ENCODE assay signal across 1 cellular context in the genomic region with DNA sequence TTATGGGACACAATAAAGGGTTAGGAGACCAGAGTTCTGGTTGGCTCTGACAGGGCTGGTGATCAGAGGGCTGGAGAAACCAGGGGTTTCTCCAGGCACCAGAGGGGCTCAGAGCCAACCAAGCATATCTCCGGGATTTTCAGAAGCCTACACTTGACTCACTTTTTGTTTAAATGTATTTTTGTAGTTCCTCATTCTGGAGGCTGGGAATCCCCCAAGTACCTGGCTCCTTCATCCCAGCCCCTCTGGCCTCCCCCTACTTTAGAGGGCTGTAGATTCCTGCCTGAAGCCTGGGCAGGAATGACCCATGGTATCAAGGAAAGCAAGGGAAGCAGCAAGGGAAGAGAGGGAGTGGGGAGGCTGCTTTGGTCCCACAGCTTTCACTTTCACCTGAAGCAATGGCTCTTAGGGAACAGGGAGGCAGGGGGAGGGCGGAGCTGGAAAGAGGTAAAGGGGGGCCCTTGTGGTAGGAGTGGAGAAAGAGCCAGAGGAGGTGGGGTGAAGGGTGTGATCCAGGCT.
TF ChIP-seq lines count a peak whose summit lies in the region.

No MANE protein-coding gene starts in this region.

TF ChIP-seq in GM12878, 131 proteins besides CTCF, POLR2A, EP300 and RAD21 (continued from another document):
- TF ChIP-seq, protein P1, sequence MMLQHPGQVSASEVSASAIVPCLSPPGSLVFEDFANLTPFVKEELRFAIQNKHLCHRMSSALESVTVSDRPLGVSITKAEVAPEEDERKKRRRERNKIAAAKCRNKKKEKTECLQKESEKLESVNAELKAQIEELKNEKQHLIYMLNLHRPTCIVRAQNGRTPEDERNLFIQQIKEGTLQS (IDR thresholded peaks at IDR 0.05; ENCODE audit: borderline replicate concordance, extremely low read depth, low read depth, low read length) = no peak
- TF ChIP-seq ETV6 (conservative IDR thresholded peaks at IDR 0.05 in 1 of 2, IDR thresholded peaks at IDR 0.05 in 1 of 2; ENCODE audit: borderline replicate concordance in 1 of 2, low read depth in 1 of 2) (peak in 1 of 2 experiments; percentile 95; a peak in 2 of 4 replicates), SIN3A (IDR thresholded peaks at IDR 0.05; ENCODE audit: low read depth, low read length) (no peak), ZNF622 (IDR thresholded peaks at IDR 0.05) (no peak), PAX5 (IDR thresholded peaks at IDR 0.05; ENCODE audit: borderline replicate concordance, low read depth, low read length) (peak; percentile 87), ZNF207 (IDR thresholded peaks at IDR 0.05; ENCODE audit: borderline replicate concordance) (no peak), NFIC (IDR thresholded peaks at IDR 0.05; ENCODE audit: low read depth, low read length) (peak; percentile 84; the same call in 1 of the 2 replicates), POLR2AphosphoS2 (IDR thresholded peaks at IDR 0.05; ENCODE audit: low read depth, low read length) (0 out of 2 replicates have a peak, but pooled peaks have one; percentile 62), EED (IDR thresholded peaks at IDR 0.05; ENCODE audit: low read depth) (peak; percentile 95), DPF2 (IDR thresholded peaks at IDR 0.05) (peak; percentile 67), NFXL1 (IDR thresholded peaks at IDR 0.05; ENCODE audit: borderline replicate concordance) (no peak), POLR2AphosphoS5 (IDR thresholded peaks at IDR 0.05; ENCODE audit: low read length) (peak; percentile 66; the same call in 1 of the 2 replicates), RUNX3 (IDR thresholded peaks at IDR 0.05; ENCODE audit: low read length) (no peak; the same call in 1 of the 2 replicates), MEF2B (IDR thresholded peaks at IDR 0.05; ENCODE audit: partially characterized antibody, poor library complexity, severe bottlenecking) (peak; percentile 61), SP1 (IDR thresholded peaks at IDR 0.05; ENCODE audit: low read depth, low read length) (peak; percentile 11), IKZF1 (conservative IDR thresholded peaks at IDR 0.05) (peak; percentile 93), IKZF2 (IDR thresholded peaks at IDR 0.05) (peak; percentile 93 to 94), LARP7 (IDR thresholded peaks at IDR 0.05) (0 out of 2 replicates have a peak, but pooled peaks have one; percentile 33), POU2F2 (IDR thresholded peaks at IDR 0.05; ENCODE audit: borderline replicate concordance, low read depth, low read length) (peak; percentile 42; the same call in 1 of the 3 replicates), JUNB (IDR thresholded peaks at IDR 0.05) (peak; percentile 46), RELA (IDR thresholded peaks at IDR 0.05; ENCODE audit: borderline replicate concordance, partially characterized antibody) (peak; percentile 22), SPI1 (IDR thresholded peaks at IDR 0.05; ENCODE audit: borderline replicate concordance, insufficient read depth, low read depth, low read length) (peak; percentile 66), WRNIP1 (IDR thresholded peaks at IDR 0.05; ENCODE audit: borderline replicate concordance, low read depth, low read length) (0 out of 2 replicates have a peak, but pooled peaks have one; percentile 1), EZH2 (IDR thresholded peaks at IDR 0.05; ENCODE audit: borderline replicate concordance, control insufficient read depth, low read depth, low read length) (no peak), CREM (IDR thresholded peaks at IDR 0.05; ENCODE audit: low read depth) (peak; percentile 21; the same call in 1 of the 2 replicates), BACH1 (IDR thresholded peaks at IDR 0.05; ENCODE audit: borderline replicate concordance) (no peak), TCF7 (IDR thresholded peaks at IDR 0.05; ENCODE audit: borderline replicate concordance) (no peak), MYC (IDR thresholded peaks at IDR 0.05; ENCODE audit: insufficient read depth, insufficient read length, insufficient replicate concordance, low read length, severe bottlenecking) (no peak), HDGF (IDR thresholded peaks at IDR 0.05) (peak; percentile 90), NBN (IDR thresholded peaks at IDR 0.05) (0 out of 2 replicates have a peak, but pooled peaks have one; percentile 51), GABPA (IDR thresholded peaks at IDR 0.05; ENCODE audit: low read depth) (no peak), ATF7 (IDR thresholded peaks at IDR 0.05; ENCODE audit: low read depth) (peak; percentile 46; the same call in 1 of the 2 replicates), GATAD2B (conservative IDR thresholded peaks at IDR 0.05; ENCODE audit: low read depth) (0 out of 2 replicates have a peak, but pooled peaks have one; percentile 2), FOXM1 (IDR thresholded peaks at IDR 0.05; ENCODE audit: low read depth, low read length) (peak; percentile 66)
- TF ChIP-seq, protein P2, sequence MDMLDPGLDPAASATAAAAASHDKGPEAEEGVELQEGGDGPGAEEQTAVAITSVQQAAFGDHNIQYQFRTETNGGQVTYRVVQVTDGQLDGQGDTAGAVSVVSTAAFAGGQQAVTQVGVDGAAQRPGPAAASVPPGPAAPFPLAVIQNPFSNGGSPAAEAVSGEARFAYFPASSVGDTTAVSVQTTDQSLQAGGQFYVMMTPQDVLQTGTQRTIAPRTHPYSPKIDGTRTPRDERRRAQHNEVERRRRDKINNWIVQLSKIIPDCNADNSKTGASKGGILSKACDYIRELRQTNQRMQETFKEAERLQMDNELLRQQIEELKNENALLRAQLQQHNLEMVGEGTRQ (IDR thresholded peaks at IDR 0.05; ENCODE audit: borderline replicate concordance, low read depth, low read length) = no peak
- TF ChIP-seq, protein P3, sequence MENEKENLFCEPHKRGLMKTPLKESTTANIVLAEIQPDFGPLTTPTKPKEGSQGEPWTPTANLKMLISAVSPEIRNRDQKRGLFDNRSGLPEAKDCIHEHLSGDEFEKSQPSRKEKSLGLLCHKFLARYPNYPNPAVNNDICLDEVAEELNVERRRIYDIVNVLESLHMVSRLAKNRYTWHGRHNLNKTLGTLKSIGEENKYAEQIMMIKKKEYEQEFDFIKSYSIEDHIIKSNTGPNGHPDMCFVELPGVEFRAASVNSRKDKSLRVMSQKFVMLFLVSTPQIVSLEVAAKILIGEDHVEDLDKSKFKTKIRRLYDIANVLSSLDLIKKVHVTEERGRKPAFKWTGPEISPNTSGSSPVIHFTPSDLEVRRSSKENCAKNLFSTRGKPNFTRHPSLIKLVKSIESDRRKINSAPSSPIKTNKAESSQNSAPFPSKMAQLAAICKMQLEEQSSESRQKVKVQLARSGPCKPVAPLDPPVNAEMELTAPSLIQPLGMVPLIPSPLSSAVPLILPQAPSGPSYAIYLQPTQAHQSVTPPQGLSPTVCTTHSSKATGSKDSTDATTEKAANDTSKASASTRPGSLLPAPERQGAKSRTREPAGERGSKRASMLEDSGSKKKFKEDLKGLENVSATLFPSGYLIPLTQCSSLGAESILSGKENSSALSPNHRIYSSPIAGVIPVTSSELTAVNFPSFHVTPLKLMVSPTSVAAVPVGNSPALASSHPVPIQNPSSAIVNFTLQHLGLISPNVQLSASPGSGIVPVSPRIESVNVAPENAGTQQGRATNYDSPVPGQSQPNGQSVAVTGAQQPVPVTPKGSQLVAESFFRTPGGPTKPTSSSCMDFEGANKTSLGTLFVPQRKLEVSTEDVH (IDR thresholded peaks at IDR 0.05; ENCODE audit: low read depth, partially characterized antibody) = no peak
- TF ChIP-seq, protein P4, sequence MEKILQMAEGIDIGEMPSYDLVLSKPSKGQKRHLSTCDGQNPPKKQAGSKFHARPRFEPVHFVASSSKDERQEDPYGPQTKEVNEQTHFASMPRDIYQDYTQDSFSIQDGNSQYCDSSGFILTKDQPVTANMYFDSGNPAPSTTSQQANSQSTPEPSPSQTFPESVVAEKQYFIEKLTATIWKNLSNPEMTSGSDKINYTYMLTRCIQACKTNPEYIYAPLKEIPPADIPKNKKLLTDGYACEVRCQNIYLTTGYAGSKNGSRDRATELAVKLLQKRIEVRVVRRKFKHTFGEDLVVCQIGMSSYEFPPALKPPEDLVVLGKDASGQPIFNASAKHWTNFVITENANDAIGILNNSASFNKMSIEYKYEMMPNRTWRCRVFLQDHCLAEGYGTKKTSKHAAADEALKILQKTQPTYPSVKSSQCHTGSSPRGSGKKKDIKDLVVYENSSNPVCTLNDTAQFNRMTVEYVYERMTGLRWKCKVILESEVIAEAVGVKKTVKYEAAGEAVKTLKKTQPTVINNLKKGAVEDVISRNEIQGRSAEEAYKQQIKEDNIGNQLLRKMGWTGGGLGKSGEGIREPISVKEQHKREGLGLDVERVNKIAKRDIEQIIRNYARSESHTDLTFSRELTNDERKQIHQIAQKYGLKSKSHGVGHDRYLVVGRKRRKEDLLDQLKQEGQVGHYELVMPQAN (conservative IDR thresholded peaks at IDR 0.05) = 0 out of 2 replicates have a peak, but pooled peaks have one; percentile 31
- TF ChIP-seq, protein P5, sequence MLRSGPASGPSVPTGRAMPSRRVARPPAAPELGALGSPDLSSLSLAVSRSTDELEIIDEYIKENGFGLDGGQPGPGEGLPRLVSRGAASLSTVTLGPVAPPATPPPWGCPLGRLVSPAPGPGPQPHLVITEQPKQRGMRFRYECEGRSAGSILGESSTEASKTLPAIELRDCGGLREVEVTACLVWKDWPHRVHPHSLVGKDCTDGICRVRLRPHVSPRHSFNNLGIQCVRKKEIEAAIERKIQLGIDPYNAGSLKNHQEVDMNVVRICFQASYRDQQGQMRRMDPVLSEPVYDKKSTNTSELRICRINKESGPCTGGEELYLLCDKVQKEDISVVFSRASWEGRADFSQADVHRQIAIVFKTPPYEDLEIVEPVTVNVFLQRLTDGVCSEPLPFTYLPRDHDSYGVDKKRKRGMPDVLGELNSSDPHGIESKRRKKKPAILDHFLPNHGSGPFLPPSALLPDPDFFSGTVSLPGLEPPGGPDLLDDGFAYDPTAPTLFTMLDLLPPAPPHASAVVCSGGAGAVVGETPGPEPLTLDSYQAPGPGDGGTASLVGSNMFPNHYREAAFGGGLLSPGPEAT (IDR thresholded peaks at IDR 0.05; ENCODE audit: low read depth) = peak; percentile 90
- TF ChIP-seq, protein P6, sequence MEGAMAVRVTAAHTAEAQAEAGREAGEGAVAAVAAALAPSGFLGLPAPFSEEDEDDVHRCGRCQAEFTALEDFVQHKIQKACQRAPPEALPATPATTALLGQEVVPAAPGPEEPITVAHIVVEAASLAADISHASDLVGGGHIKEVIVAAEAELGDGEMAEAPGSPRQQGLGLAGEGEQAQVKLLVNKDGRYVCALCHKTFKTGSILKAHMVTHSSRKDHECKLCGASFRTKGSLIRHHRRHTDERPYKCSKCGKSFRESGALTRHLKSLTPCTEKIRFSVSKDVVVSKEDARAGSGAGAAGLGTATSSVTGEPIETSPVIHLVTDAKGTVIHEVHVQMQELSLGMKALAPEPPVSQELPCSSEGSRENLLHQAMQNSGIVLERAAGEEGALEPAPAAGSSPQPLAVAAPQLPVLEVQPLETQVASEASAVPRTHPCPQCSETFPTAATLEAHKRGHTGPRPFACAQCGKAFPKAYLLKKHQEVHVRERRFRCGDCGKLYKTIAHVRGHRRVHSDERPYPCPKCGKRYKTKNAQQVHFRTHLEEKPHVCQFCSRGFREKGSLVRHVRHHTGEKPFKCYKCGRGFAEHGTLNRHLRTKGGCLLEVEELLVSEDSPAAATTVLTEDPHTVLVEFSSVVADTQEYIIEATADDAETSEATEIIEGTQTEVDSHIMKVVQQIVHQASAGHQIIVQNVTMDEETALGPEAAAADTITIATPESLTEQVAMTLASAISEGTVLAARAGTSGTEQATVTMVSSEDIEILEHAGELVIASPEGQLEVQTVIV (IDR thresholded peaks at IDR 0.05; ENCODE audit: borderline replicate concordance, partially characterized antibody) = no peak
- TF ChIP-seq, protein P7, sequence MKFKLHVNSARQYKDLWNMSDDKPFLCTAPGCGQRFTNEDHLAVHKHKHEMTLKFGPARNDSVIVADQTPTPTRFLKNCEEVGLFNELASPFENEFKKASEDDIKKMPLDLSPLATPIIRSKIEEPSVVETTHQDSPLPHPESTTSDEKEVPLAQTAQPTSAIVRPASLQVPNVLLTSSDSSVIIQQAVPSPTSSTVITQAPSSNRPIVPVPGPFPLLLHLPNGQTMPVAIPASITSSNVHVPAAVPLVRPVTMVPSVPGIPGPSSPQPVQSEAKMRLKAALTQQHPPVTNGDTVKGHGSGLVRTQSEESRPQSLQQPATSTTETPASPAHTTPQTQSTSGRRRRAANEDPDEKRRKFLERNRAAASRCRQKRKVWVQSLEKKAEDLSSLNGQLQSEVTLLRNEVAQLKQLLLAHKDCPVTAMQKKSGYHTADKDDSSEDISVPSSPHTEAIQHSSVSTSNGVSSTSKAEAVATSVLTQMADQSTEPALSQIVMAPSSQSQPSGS (IDR thresholded peaks at IDR 0.05; ENCODE audit: low read length) = 0 out of 2 replicates have a peak, but pooled peaks have one; percentile 25
